1 cellular context compared by ENCODE assay signal in the genomic region with DNA sequence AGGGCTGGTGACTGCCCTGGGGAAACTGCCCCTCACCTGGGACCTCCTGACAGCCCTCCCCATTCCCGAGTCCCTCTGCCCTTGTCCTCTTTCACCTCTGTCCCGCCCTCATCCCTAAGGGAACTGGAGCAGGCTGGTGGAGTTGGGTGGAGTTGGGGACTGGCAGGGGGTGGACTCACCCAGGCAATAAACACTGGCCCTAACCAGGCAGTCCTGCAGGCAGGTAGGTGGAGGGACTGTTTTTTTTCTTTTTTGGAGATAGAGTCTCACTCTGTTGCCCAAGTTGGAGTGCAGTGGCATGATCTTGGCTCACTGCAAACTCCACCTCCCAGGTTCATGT.
TF ChIP-seq lines count a peak whose summit lies in the region.

No MANE protein-coding gene starts in this region.

TF ChIP-seq in IMR-90, 13 proteins besides CTCF, POLR2A, EP300 and RAD21:
- TF ChIP-seq RFX5 (IDR thresholded peaks at IDR 0.05; ENCODE audit: low read depth, low read length) (no peak), CEBPB (IDR thresholded peaks at IDR 0.05; ENCODE audit: low read depth, low read length) (no peak), MXI1 (IDR thresholded peaks at IDR 0.05; ENCODE audit: borderline replicate concordance, low read depth, low read length) (no peak), FOS (IDR thresholded peaks at IDR 0.05; ENCODE audit: low read depth, low read length) (no peak), CHD1 (IDR thresholded peaks at IDR 0.05; ENCODE audit: low read depth, low read length) (no peak), MAZ (IDR thresholded peaks at IDR 0.05; ENCODE audit: borderline replicate concordance, low read depth, low read length) (no peak), SMC3 (IDR thresholded peaks at IDR 0.05; ENCODE audit: low read depth, low read length) (no peak), BHLHE40 (IDR thresholded peaks at IDR 0.05; ENCODE audit: low read depth, low read length) (no peak), NFE2L2 (IDR thresholded peaks at IDR 0.05; ENCODE audit: low read depth, low read length) (no peak), MAFK (IDR thresholded peaks at IDR 0.05; ENCODE audit: low read depth, low read length) (no peak), ELK1 (IDR thresholded peaks at IDR 0.05; ENCODE audit: borderline replicate concordance, low read depth, low read length) (no peak), RCOR1 (IDR thresholded peaks at IDR 0.05; ENCODE audit: insufficient replicate concordance, low read length) (no peak)
- TF ChIP-seq, protein P1, sequence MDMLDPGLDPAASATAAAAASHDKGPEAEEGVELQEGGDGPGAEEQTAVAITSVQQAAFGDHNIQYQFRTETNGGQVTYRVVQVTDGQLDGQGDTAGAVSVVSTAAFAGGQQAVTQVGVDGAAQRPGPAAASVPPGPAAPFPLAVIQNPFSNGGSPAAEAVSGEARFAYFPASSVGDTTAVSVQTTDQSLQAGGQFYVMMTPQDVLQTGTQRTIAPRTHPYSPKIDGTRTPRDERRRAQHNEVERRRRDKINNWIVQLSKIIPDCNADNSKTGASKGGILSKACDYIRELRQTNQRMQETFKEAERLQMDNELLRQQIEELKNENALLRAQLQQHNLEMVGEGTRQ (IDR thresholded peaks at IDR 0.05; ENCODE audit: low read depth, low read length), result no peak
